In the genomic region with DNA sequence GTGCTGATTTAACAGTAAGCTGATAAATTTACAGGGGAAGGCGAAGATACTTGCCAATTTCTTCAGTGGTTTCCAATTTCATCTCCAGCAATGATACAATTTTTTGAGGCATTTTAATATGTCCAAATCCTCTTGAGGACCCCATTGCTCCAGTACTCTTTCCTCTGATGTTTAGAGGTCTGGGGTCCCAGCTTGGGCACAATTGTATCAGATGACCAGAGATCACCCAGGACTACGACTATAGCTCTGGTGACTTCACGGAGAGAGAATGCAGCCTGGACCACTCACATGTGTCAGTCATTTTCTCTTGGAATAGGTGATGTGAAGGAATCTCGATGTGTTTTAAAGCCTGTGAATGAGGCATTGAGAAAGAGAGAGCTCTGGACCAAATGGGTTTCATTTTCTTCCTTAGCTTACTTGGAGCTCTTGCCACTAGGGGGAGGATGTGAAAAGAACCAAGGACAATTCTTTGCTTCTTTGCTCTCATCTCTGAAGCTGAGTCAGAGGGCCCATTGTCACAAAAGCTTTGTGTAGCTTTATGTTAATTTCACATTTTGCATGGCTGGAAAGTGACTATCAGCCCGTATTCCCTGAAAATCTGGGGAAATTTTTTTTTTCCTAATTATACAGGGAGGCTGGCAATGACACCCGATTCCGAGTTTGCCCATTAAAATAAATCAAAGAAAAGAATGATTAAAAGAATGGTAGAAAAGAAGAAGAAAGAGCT, we compare ENCODE assay signal across 1 cellular context.
TF ChIP-seq lines count a peak whose summit lies in the region.

No MANE protein-coding gene starts in this region.

TF ChIP-seq in IMR-90, 13 proteins besides CTCF, POLR2A, EP300 and RAD21 (continued from another document):
- TF ChIP-seq, protein P1, sequence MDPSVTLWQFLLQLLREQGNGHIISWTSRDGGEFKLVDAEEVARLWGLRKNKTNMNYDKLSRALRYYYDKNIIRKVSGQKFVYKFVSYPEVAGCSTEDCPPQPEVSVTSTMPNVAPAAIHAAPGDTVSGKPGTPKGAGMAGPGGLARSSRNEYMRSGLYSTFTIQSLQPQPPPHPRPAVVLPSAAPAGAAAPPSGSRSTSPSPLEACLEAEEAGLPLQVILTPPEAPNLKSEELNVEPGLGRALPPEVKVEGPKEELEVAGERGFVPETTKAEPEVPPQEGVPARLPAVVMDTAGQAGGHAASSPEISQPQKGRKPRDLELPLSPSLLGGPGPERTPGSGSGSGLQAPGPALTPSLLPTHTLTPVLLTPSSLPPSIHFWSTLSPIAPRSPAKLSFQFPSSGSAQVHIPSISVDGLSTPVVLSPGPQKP (IDR thresholded peaks at IDR 0.05; ENCODE audit: borderline replicate concordance, low read depth, low read length): no peak
- no peak for TF ChIP-seq MXI1 (IDR thresholded peaks at IDR 0.05; ENCODE audit: borderline replicate concordance, low read depth, low read length)
TF ChIP-seq in IMR-90: peak in this region for 1.
